In the genomic region with DNA sequence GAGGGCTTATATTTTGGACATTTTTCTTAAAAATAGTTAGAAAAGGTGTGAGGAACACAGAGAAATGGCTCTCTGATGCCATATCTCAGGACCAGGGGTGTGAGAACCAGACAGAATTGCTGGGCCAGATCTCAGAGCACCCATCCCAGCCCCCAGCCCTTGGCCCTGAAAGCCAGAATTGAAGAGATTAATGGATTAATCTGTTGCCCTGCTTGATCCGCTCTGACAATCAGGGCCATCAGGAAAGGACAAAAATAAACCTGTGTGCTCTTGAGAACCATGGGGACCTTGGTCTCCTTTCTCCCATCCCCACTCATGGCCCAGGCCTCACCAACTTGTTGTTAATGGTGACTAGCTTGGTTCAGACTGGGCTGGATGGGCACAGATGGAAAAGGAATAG, we compare ENCODE assay signal across 27 cellular contexts.
A peak's percentile ranks its signal among the peaks of the same experiment; 100 is the strongest.
DNase-seq lines count a peak whose midpoint lies in the region; ATAC-seq, FAIRE-seq and TF ChIP-seq lines count a peak whose summit lies in the region.
"Had no signal": no experiment of that assay in that cellular context is flagged by ENCODE, and none has a peak within 500 bp of the region (broad histone marks: within the 10 kb centered on the region; RNA-seq: fewer than 3 reads in every experiment).

No MANE protein-coding gene starts in this region.

- H3K9me3 Mint-ChIP-seq in T-helper 2 cell treated with Interferon-gamma antibody and Interleukin-4, amounts not matched to agents 5 μg/mL and 100 μg/mL, for 36 hours: no peaks in the 10 kb centered on the region

- H3K36me3 Mint-ChIP-seq in T-helper 2 cell treated with Interferon-gamma antibody and Interleukin-4, amounts not matched to agents 5 μg/mL and 100 μg/mL, for 36 hours (ENCODE audit: low read depth): no peaks in the 10 kb centered on the region
- H3K36me3 Mint-ChIP-seq: CD14-positive monocyte; CD4-positive, alpha-beta memory T cell; CD4-positive, CD25-positive, alpha-beta regulatory T cell; CD8-positive, alpha-beta memory T cell had no signal

- ATAC-seq in GM18517 (IDR thresholded peaks at IDR 0.05; ENCODE audit: unreplicated experiment) (no peak), lower lobe of right lung (no peak)

- H3K4me3 ChIP-seq in WERI-Rb-1 (ENCODE audit: low read depth, low read length) (no peak overlapping the region), lower lobe of right lung (no peak overlapping the region)
- H3K4me3 ChIP-seq: BLaER1 had no signal

- no peaks in the 10 kb centered on the region for H3K27me3 Mint-ChIP-seq in T-helper 2 cell treated with Interferon-gamma antibody and Interleukin-4, amounts not matched to agents 5 μg/mL and 100 μg/mL, for 36 hours (ENCODE audit: low read depth)
- H3K27me3 Mint-ChIP-seq: CD4-positive, alpha-beta memory T cell; CD4-positive, CD25-positive, alpha-beta regulatory T cell; CD8-positive, alpha-beta memory T cell had no signal

- H3K27ac Mint-ChIP-seq in T-helper 2 cell treated with Interferon-gamma antibody and Interleukin-4, amounts not matched to agents 5 μg/mL and 100 μg/mL, for 36 hours: no peak overlapping the region
- H3K27ac Mint-ChIP-seq: CD14-positive monocyte; CD4-positive, alpha-beta memory T cell had no signal

- FAIRE-seq in D721Med (lab: Jason Lieb, UNC) (peak; percentile 81), RCC 7860 (lab: Jason Lieb, UNC) (no peak)
- FAIRE-seq: A204.1, G401.6, GM12891 had no signal

- no peaks in the 10 kb centered on the region for H3K4me1 ChIP-seq in lower lobe of right lung
- H3K4me1 ChIP-seq: BLaER1 had no signal

- DNase-seq in D341Med (ENCODE audit: low spot score) (peak; percentile 70), D721Med (ENCODE audit: insufficient read length, low spot score) (no peak), NCI-H82 (lab: John Stamatoyannopoulos, UW) (peak; percentile 92), WERI-Rb-1 (peak; percentile 61), lower lobe of right lung (no peak), RCC 7860 (ENCODE audit: low spot score) (no peak)
- DNase-seq in T-helper 2 cell treated with Interferon-gamma antibody and Interleukin-4, amounts not matched to agents 5 μg/mL and 100 μg/mL, for 36 hours (ENCODE audit: low spot score): no peak
- DNase-seq: 8988T; ACHN; BE2C; C1 segment of cervical spinal cord; CD4-positive, alpha-beta memory T cell; CD4-positive, CD25-positive, alpha-beta regulatory T cell; CD8-positive, alpha-beta memory T cell; COR-L47; DMS 273 treated with DMSO at 0.1 percent for 48 hours; DMS153; DMS53; DMS79; DND-41; GF-D8 had no signal

- intact Hi-C loops in lower lobe of right lung (cut with DNase I): no loop called here

- H3K4me3 Mint-ChIP-seq in T-helper 2 cell treated with Interferon-gamma antibody and Interleukin-4, amounts not matched to agents 5 μg/mL and 100 μg/mL, for 36 hours: no peak overlapping the region
- H3K4me3 Mint-ChIP-seq: CD14-positive monocyte; CD4-positive, alpha-beta memory T cell; CD4-positive, CD25-positive, alpha-beta regulatory T cell; CD8-positive, alpha-beta memory T cell had no signal

- H3K27ac ChIP-seq in WERI-Rb-1 (peak overlapping the region; percentile 61), lower lobe of right lung (no peak overlapping the region)
- H3K27ac ChIP-seq: BLaER1 had no signal

- H3K36me3 ChIP-seq in WERI-Rb-1: peaks cover 25% of the 10 kb centered on the region
- no peaks in the 10 kb centered on the region for H3K36me3 ChIP-seq in lower lobe of right lung
- H3K36me3 ChIP-seq: BE2C, BLaER1 had no signal

- no peaks in the 10 kb centered on the region for H3K27me3 ChIP-seq in WERI-Rb-1 (ENCODE audit: insufficient read depth, low read depth, severe bottlenecking)
- H3K27me3 ChIP-seq in lower lobe of right lung (ENCODE audit: low read depth): no peaks in the 10 kb centered on the region
- H3K27me3 ChIP-seq: BE2C, BLaER1 had no signal

- no peak for TF ChIP-seq CTCF in D721Med (IDR thresholded peaks at IDR 0.05; ENCODE audit: insufficient read depth, missing control alignments)
- no peak for TF ChIP-seq CTCF in WERI-Rb-1 (IDR thresholded peaks at IDR 0.05; ENCODE audit: low read depth, low read length)
- TF ChIP-seq CTCF in lower lobe of right lung (IDR thresholded peaks at IDR 0.05): no peak

- H3K9me3 ChIP-seq in WERI-Rb-1 (ENCODE audit: severe bottlenecking): peaks cover 3% of the 10 kb centered on the region
- H3K9me3 ChIP-seq in lower lobe of right lung: no peaks in the 10 kb centered on the region
- H3K9me3 ChIP-seq: BE2C, BLaER1 had no signal

- no peaks in the 10 kb centered on the region for H3K4me1 Mint-ChIP-seq in T-helper 2 cell treated with Interferon-gamma antibody and Interleukin-4, amounts not matched to agents 5 μg/mL and 100 μg/mL, for 36 hours (ENCODE audit: low read depth)
- H3K4me1 Mint-ChIP-seq: CD14-positive monocyte; CD4-positive, alpha-beta memory T cell; CD4-positive, CD25-positive, alpha-beta regulatory T cell; CD8-positive, alpha-beta memory T cell had no signal

Comparison
In these comparisons a context has a peak if more than half of its experiments do, and no peak if none do; other contexts are left out.
1. DNase-seq: peak in D341Med (single experiment), NCI-H82 (single experiment) and WERI-Rb-1 (single experiment); none in D721Med (single experiment), lower lobe of right lung (single experiment), T-helper 2 cell treated with Interferon-gamma antibody and Interleukin-4, amounts not matched to agents 5 μg/mL and 100 μg/mL, for 36 hours (single experiment) and RCC 7860 (single experiment).